20 cellular contexts compared by ENCODE assay signal in the genomic region with DNA sequence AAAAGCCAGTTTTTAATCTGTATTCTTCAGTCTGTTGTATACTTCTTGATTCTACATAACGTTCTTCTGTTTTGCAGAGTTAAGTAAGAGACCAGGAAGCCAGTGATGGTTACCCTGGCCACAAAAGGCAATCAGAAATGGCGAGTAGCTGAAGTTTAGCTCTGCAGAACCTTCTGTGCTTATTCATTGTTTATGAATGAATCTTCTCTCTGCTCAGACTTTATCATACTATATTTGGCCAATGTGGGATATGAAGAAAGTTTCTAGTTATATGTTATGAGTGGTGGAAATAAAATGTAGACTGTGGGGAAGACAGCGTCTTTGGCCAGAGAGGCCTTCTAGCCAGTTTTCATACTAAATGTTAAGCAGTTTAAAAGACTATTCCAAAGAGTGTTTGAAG.
DNase-seq lines count a peak whose midpoint lies in the region; TF ChIP-seq lines count a peak whose summit lies in the region.
"Had no signal": no experiment of that assay in that cellular context is flagged by ENCODE, and none has a peak within 500 bp of the region (broad histone marks: within the 10 kb centered on the region; RNA-seq: fewer than 3 reads in every experiment).

No MANE protein-coding gene starts in this region.

- TF ChIP-seq CTCF in dorsolateral prefrontal cortex (IDR thresholded peaks at IDR 0.05 in 54 of 56, conservative IDR thresholded peaks at IDR 0.05 in 2 of 56; ENCODE audit: low read depth in 1 of 56, partially characterized antibody in 56 of 56) (no peak), spleen (IDR thresholded peaks at IDR 0.05 in 8 of 11, conservative IDR thresholded peaks at IDR 0.05 in 3 of 11) (no peak)

- DNase-seq in AG20443 (ENCODE audit: low spot score) (peak; percentile 12), adipocyte (ENCODE audit: low read depth) (peak; percentile 38), iris pigment epithelial cell (ENCODE audit: low read depth) (peak; percentile 70), stromal cell of bone marrow (ENCODE audit: low read depth) (peak; percentile 45), dorsolateral prefrontal cortex (no peak), NCI-H2171 treated with DMSO at 0.1 percent for 48 hours (lab: John Stamatoyannopoulos, UW) (no peak), spleen (no peak), KG1 (lab: John Stamatoyannopoulos, UW) (no peak)
- DNase-seq: AML-193; C1 segment of cervical spinal cord; CD8-positive, alpha-beta T cell; GDM1; MG63; NCI-H1417; NCI-H1694 treated with DMSO at 0.1 percent for 48 hours; NCI-H2107; SHP77 treated with DMSO at 0.1 percent for 48 hours had no signal

- H3K27ac ChIP-seq in dorsolateral prefrontal cortex (no peak overlapping the region), spleen (no peak overlapping the region)
- H3K27ac ChIP-seq: A549, RWPE1, SK-N-MC had no signal

- H3K4me1 ChIP-seq in adipocyte (ENCODE audit: control insufficient read depth, insufficient read depth, low read length) (peaks cover 13% of the 10 kb centered on the region), spleen (no peaks in the 10 kb centered on the region)
- H3K4me1 ChIP-seq: A549 had no signal

- H3K36me3 ChIP-seq in adipocyte (ENCODE audit: control insufficient read depth, insufficient read depth, low read length, severe bottlenecking), result no peaks in the 10 kb centered on the region
- peaks cover 0 to 60% (median 26%) of the 10 kb centered on the region in 6 donors for H3K36me3 ChIP-seq in spleen
- H3K36me3 ChIP-seq: MG63 had no signal

- H3K27me3 ChIP-seq in adipocyte (replicated peaks; ENCODE audit: control insufficient read depth, insufficient read depth, low read length), result no peaks in the 10 kb centered on the region
- no peaks in the 10 kb centered on the region for H3K27me3 ChIP-seq in dorsolateral prefrontal cortex
- H3K27me3 ChIP-seq in spleen (replicated peaks in 1 of 7), result no peaks in the 10 kb centered on the region
- H3K27me3 ChIP-seq: MG63 had no signal

- no peak overlapping the region for H3K4me3 ChIP-seq in adipocyte (ENCODE audit: low read length)
- H3K4me3 ChIP-seq in dorsolateral prefrontal cortex, result no peak overlapping the region
- H3K4me3 ChIP-seq in spleen, result no peak overlapping the region
- H3K4me3 ChIP-seq: A549, MG63, SK-N-MC had no signal

- no peaks in the 10 kb centered on the region for H3K9me3 ChIP-seq in adipocyte (ENCODE audit: control insufficient read depth, low read length)
- H3K9me3 ChIP-seq in spleen, result peaks cover 0 to 5% (median 0%) of the 10 kb centered on the region in 8 donors
- H3K9me3 ChIP-seq: A549, MG63 had no signal

- WGBS in spleen, 5 donors, result 66 to 85% (median 78%) methylated on average over 3 of the region's 3 CpGs

- TF ChIP-seq POLR2A in spleen (IDR thresholded peaks at IDR 0.05), result no peak

- no peak overlapping the region for H3K9ac ChIP-seq in adipocyte (ENCODE audit: low read length)

- intact Hi-C loops in dorsolateral prefrontal cortex (cut with DNase I) (no loop called here), spleen (cut with DNase I; ENCODE audit: low total_unique reads) (no loop called here)

Comparison
In these comparisons a context has a peak if more than half of its experiments do, and no peak if none do; other contexts are left out.
1. DNase-seq: peak in AG20443 (single experiment), adipocyte (single experiment), iris pigment epithelial cell (single experiment) and stromal cell of bone marrow (single experiment); none in dorsolateral prefrontal cortex (0 of 10), NCI-H2171 treated with DMSO at 0.1 percent for 48 hours (single experiment), spleen (single experiment) and KG1 (single experiment).